ENCODE assay signal across 1 cellular context in genomic region chr18:9334351-9335254, GRCh38.
TF ChIP-seq lines count a peak whose summit lies in the region.

Gene TWSG1, plus strand, starts transcription at chr18:9334773. Its CDS starts 2,457 bp downstream, at chr18:9337230.

TF ChIP-seq in K562, 482 proteins besides CTCF, POLR2A, EP300 and RAD21 (continued from another document):
- TF ChIP-seq, protein P1, sequence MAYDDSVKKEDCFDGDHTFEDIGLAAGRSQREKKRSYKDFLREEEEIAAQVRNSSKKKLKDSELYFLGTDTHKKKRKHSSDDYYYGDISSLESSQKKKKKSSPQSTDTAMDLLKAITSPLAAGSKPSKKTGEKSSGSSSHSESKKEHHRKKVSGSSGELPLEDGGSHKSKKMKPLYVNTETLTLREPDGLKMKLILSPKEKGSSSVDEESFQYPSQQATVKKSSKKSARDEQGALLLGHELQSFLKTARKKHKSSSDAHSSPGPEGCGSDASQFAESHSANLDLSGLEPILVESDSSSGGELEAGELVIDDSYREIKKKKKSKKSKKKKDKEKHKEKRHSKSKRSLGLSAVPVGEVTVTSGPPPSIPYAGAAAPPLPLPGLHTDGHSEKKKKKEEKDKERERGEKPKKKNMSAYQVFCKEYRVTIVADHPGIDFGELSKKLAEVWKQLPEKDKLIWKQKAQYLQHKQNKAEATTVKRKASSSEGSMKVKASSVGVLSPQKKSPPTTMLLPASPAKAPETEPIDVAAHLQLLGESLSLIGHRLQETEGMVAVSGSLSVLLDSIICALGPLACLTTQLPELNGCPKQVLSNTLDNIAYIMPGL (CRISPR knock-in tag; IDR thresholded peaks at IDR 0.05), result 0 out of 2 replicates have a peak, but pooled peaks have one; percentile 35
- no peak for TF ChIP-seq TAL1 (IDR thresholded peaks at IDR 0.05)
- TF ChIP-seq E2F6 (IDR thresholded peaks at IDR 0.05; ENCODE audit: borderline replicate concordance in 1 of 2, extremely low read depth in 1 of 2, insufficient read depth in 1 of 2, insufficient read length in 1 of 2, low read depth in 1 of 2, low read length in 1 of 2, poor library complexity in 1 of 2, severe bottlenecking in 1 of 2), result peak; percentile 34 to 70
- TF ChIP-seq, protein P2, sequence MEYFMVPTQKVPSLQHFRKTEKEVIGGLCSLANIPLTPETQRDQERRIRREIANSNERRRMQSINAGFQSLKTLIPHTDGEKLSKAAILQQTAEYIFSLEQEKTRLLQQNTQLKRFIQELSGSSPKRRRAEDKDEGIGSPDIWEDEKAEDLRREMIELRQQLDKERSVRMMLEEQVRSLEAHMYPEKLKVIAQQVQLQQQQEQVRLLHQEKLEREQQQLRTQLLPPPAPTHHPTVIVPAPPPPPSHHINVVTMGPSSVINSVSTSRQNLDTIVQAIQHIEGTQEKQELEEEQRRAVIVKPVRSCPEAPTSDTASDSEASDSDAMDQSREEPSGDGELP (CRISPR knock-in tag; IDR thresholded peaks at IDR 0.05; ENCODE audit: borderline replicate concordance), result peak; percentile 82
- TF ChIP-seq MAFK (IDR thresholded peaks at IDR 0.05; ENCODE audit: low read length), result no peak
- peak; percentile 90 for TF ChIP-seq CHD1 (IDR thresholded peaks at IDR 0.05; ENCODE audit: low read length)
- no peak for TF ChIP-seq TGIF2 (CRISPR knock-in tag; IDR thresholded peaks at IDR 0.05)
- TF ChIP-seq CXXC5 (CRISPR knock-in tag; IDR thresholded peaks at IDR 0.05), result peak; percentile 81
- peak; percentile 35; the same call in 1 of the 2 replicates for TF ChIP-seq CREB3L1 (IDR thresholded peaks at IDR 0.05; ENCODE audit: borderline replicate concordance, low read depth)
- peak; percentile 63; the same call in 1 of the 2 replicates for TF ChIP-seq ZBTB17 (CRISPR knock-in tag; IDR thresholded peaks at IDR 0.05)
- TF ChIP-seq, protein P3, sequence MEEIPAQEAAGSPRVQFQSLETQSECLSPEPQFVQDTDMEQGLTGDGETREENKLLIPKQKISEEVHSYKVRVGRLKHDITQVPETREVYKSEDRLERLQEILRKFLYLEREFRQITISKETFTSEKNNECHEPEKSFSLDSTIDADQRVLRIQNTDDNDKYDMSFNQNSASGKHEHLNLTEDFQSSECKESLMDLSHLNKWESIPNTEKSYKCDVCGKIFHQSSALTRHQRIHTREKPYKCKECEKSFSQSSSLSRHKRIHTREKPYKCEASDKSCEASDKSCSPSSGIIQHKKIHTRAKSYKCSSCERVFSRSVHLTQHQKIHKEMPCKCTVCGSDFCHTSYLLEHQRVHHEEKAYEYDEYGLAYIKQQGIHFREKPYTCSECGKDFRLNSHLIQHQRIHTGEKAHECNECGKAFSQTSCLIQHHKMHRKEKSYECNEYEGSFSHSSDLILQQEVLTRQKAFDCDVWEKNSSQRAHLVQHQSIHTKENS (CRISPR knock-in tag; IDR thresholded peaks at IDR 0.05), result no peak
- TF ChIP-seq RBM14 (IDR thresholded peaks at IDR 0.05; ENCODE audit: borderline replicate concordance, insufficient read depth, low read depth, low read length), result 0 out of 2 replicates have a peak, but pooled peaks have one; percentile 69
- peak in 2 of 3 experiments; percentile 5 to 32 for TF ChIP-seq YY1 (IDR thresholded peaks at IDR 0.05; ENCODE audit: borderline replicate concordance in 1 of 3, control insufficient read depth in 1 of 3, extremely low read depth in 1 of 3, insufficient read depth in 3 of 3, insufficient read length in 1 of 3, insufficient replicate concordance in 2 of 3, low read depth in 1 of 3, low read length in 2 of 3)
- TF ChIP-seq TEAD4 (IDR thresholded peaks at IDR 0.05; ENCODE audit: low read length), result no peak
- TF ChIP-seq TEAD4 (CRISPR knock-in tag; IDR thresholded peaks at IDR 0.05; ENCODE audit: borderline replicate concordance), result no peak
- TF ChIP-seq HNRNPK (IDR thresholded peaks at IDR 0.05; ENCODE audit: low read depth, low read length, poor library complexity, severe bottlenecking), result peak; percentile 72
- TF ChIP-seq ZNF197 (CRISPR knock-in tag; IDR thresholded peaks at IDR 0.05; ENCODE audit: low read depth), result peak; percentile 63; the same call in 1 of the 2 replicates
- no peak for TF ChIP-seq MEF2A (IDR thresholded peaks at IDR 0.05; ENCODE audit: control insufficient read depth, low read depth, low read length)
- TF ChIP-seq KLF16 (IDR thresholded peaks at IDR 0.05), result peak; percentile 49
- no peak for TF ChIP-seq BCOR (IDR thresholded peaks at IDR 0.05)
- 0 out of 2 replicates have a peak, but pooled peaks have one; percentile 61 for TF ChIP-seq HDAC8 (tag; IDR thresholded peaks at IDR 0.05)
- peak; percentile 26; the same call in 1 of the 2 replicates for TF ChIP-seq GABPA (tag; conservative IDR thresholded peaks at IDR 0.05; ENCODE audit: low read depth)
- peak in 1 of 2 experiments; percentile 39; a peak in 2 of 4 replicates for TF ChIP-seq NRF1 (conservative IDR thresholded peaks at IDR 0.05 in 1 of 2, IDR thresholded peaks at IDR 0.05 in 1 of 2)
- peak; percentile 93 for TF ChIP-seq ZFX (CRISPR knock-in tag; IDR thresholded peaks at IDR 0.05)
- TF ChIP-seq REST (CRISPR knock-in tag; IDR thresholded peaks at IDR 0.05; ENCODE audit: low read depth), result peak; percentile 71; the same call in 1 of the 2 replicates
- peak; percentile 71; the same call in 1 of the 2 replicates for TF ChIP-seq ZBTB1 (CRISPR knock-in tag; IDR thresholded peaks at IDR 0.05; ENCODE audit: borderline replicate concordance, low read depth)
- TF ChIP-seq NR4A1 (CRISPR knock-in tag; IDR thresholded peaks at IDR 0.05), result no peak
- TF ChIP-seq NR4A1 (tag; IDR thresholded peaks at IDR 0.05), result peak; percentile 65; the same call in 1 of the 2 replicates
- no peak; a peak in 1 of 4 replicates for TF ChIP-seq KDM4B (IDR thresholded peaks at IDR 0.05; ENCODE audit: borderline replicate concordance in 2 of 2, low read depth in 1 of 2)
- TF ChIP-seq ZNF24 (IDR thresholded peaks at IDR 0.05), result 0 out of 2 replicates have a peak, but pooled peaks have one; percentile 25
- no peak for TF ChIP-seq DEAF1 (CRISPR knock-in tag; IDR thresholded peaks at IDR 0.05)
- TF ChIP-seq RNF2 (IDR thresholded peaks at IDR 0.05), result peak; percentile 6; the same call in 1 of the 2 replicates
- TF ChIP-seq, protein P4, sequence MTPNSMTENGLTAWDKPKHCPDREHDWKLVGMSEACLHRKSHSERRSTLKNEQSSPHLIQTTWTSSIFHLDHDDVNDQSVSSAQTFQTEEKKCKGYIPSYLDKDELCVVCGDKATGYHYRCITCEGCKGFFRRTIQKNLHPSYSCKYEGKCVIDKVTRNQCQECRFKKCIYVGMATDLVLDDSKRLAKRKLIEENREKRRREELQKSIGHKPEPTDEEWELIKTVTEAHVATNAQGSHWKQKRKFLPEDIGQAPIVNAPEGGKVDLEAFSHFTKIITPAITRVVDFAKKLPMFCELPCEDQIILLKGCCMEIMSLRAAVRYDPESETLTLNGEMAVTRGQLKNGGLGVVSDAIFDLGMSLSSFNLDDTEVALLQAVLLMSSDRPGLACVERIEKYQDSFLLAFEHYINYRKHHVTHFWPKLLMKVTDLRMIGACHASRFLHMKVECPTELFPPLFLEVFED (CRISPR knock-in tag; conservative IDR thresholded peaks at IDR 0.05), result no peak
- TF ChIP-seq MNT (conservative IDR thresholded peaks at IDR 0.05), result peak in 1 of 2 experiments; percentile 58; a peak in 2 of 4 replicates
- TF ChIP-seq VEZF1 (CRISPR knock-in tag; IDR thresholded peaks at IDR 0.05), result peak; percentile 97
- peak; percentile 77 for TF ChIP-seq KDM5B (IDR thresholded peaks at IDR 0.05; ENCODE audit: insufficient replicate concordance, low read depth, low read length)
TF ChIP-seq in K562: peak in this region for 87.
